ENCODE assay signal across 8 cellular contexts in genomic region chr20:36050436-36051317, GRCh38.
A peak's percentile ranks its signal among the peaks of the same experiment; 100 is the strongest.
DNase-seq lines count a peak whose midpoint lies in the region; ATAC-seq and TF ChIP-seq lines count a peak whose summit lies in the region.

No MANE protein-coding gene starts in this region.

- intact Hi-C loops in Right ventricle myocardium inferior (cut with DNase I): loop anchor here (5.0 kb wide), 1 partner anchor 42 kb away; no protein-coding TSS in a partner anchor

- DNase-seq in GM06990 (ENCODE audit: extremely low read depth, insufficient read length) (peak; percentile 89), NCI-H1092 (lab: John Stamatoyannopoulos, UW) (peak; percentile 92), Right ventricle myocardium inferior (ENCODE audit: missing footprints) (peak; percentile 93), osteocyte (ENCODE audit: extremely low spot score, unreplicated experiment) (peak; percentile 94), thoracic aorta (ENCODE audit: low spot score) (peak; percentile 50)

- peak overlapping the region; percentile 94 to 98 for H3K27ac ChIP-seq in thoracic aorta

- H3K4me3 Mint-ChIP-seq in activated naive CD8-positive, alpha-beta T cell: peak overlapping the region; percentile 97
- peak overlapping the region; percentile 89 for H3K4me3 Mint-ChIP-seq in osteocyte (ENCODE audit: unreplicated experiment)

- H3K27me3 Mint-ChIP-seq in activated naive CD8-positive, alpha-beta T cell: no peaks in the 10 kb centered on the region
- H3K27me3 Mint-ChIP-seq in osteocyte (ENCODE audit: unreplicated experiment): peaks cover 8% of the 10 kb centered on the region

- H3K9me3 ChIP-seq in thoracic aorta: no peaks in the 10 kb centered on the region

- H3K27me3 ChIP-seq in GM06990 (replicated peaks; ENCODE audit: control insufficient read depth, insufficient read depth, low read length) (no peaks in the 10 kb centered on the region), thoracic aorta (replicated peaks; ENCODE audit: insufficient read depth) (no peaks in the 10 kb centered on the region)

- no peak for TF ChIP-seq CTCF in GM06990 (IDR thresholded peaks at IDR 0.05; ENCODE audit: insufficient read depth, low read length, poor library complexity, severe bottlenecking)
- TF ChIP-seq CTCF in osteocyte (IDR thresholded peaks at IDR 0.05): no peak
- TF ChIP-seq CTCF in thoracic aorta (IDR thresholded peaks at IDR 0.05): no peak

- peaks cover 10% of the 10 kb centered on the region for H3K36me3 Mint-ChIP-seq in activated naive CD8-positive, alpha-beta T cell
- peaks cover 12% of the 10 kb centered on the region for H3K36me3 Mint-ChIP-seq in osteocyte (ENCODE audit: unreplicated experiment)

- peaks cover 38% of the 10 kb centered on the region for H3K4me1 Mint-ChIP-seq in activated naive CD8-positive, alpha-beta T cell (ENCODE audit: low read depth)
- peaks cover 41% of the 10 kb centered on the region for H3K4me1 Mint-ChIP-seq in osteocyte (ENCODE audit: unreplicated experiment)

- ATAC-seq in HG02571 (IDR thresholded peaks at IDR 0.05; ENCODE audit: unreplicated experiment) (peak; percentile 87), SK-N-SH treated with all-trans-retinoic acid at 6 μM for 48 hours (peak; percentile 99), Right ventricle myocardium inferior (peak; percentile 99), thoracic aorta (ENCODE audit: insufficient number of reproducible peaks, low FRiP score, low read depth) (peak; percentile 95)

- peak overlapping the region; percentile 73 for H3K4me3 ChIP-seq in GM06990 (replicated peaks; ENCODE audit: low read depth, low read length)
- H3K4me3 ChIP-seq in thoracic aorta: peak overlapping the region; percentile 100

- H3K9me3 Mint-ChIP-seq in activated naive CD8-positive, alpha-beta T cell (ENCODE audit: low read depth): no peaks in the 10 kb centered on the region
- H3K9me3 Mint-ChIP-seq in osteocyte (ENCODE audit: unreplicated experiment): no peaks in the 10 kb centered on the region

- no peaks in the 10 kb centered on the region; the same call in 1 of the 2 replicates for H3K36me3 ChIP-seq in GM06990 (ENCODE audit: control insufficient read depth, insufficient read depth, low read length)
- no peaks in the 10 kb centered on the region for H3K36me3 ChIP-seq in thoracic aorta

- H3K4me1 ChIP-seq in thoracic aorta (ENCODE audit: control insufficient read depth in 1 of 2, low read depth in 2 of 2): peaks cover 19 to 31% of the 10 kb centered on the region in 2 donors

- H3K27ac Mint-ChIP-seq in activated naive CD8-positive, alpha-beta T cell: peak overlapping the region; percentile 94
- peak overlapping the region; percentile 88 for H3K27ac Mint-ChIP-seq in osteocyte (ENCODE audit: unreplicated experiment)

TF ChIP-seq in SK-N-SH treated with all-trans-retinoic acid at 6 μM for 48 hours, 23 proteins besides CTCF, POLR2A, EP300 and RAD21:
- 0 out of 2 replicates have a peak, but pooled peaks have one; percentile 47 for TF ChIP-seq ZFP3 (CRISPR knock-in tag; IDR thresholded peaks at IDR 0.05)
- no peak for TF ChIP-seq SNAI2 (CRISPR knock-in tag; IDR thresholded peaks at IDR 0.05)
- no peak for TF ChIP-seq ISL1 (CRISPR knock-in tag; IDR thresholded peaks at IDR 0.05)
- no peak for TF ChIP-seq BACH2 (CRISPR knock-in tag; IDR thresholded peaks at IDR 0.05; ENCODE audit: borderline replicate concordance)
- TF ChIP-seq ZNF70 (CRISPR knock-in tag; IDR thresholded peaks at IDR 0.05): no peak
- TF ChIP-seq PATZ1 (CRISPR knock-in tag; IDR thresholded peaks at IDR 0.05; ENCODE audit: borderline replicate concordance): peak; percentile 32; the same call in 1 of the 2 replicates
- no peak for TF ChIP-seq CREB5 (CRISPR knock-in tag; IDR thresholded peaks at IDR 0.05; ENCODE audit: low read depth)

Comparison
In these comparisons a context has a peak if more than half of its experiments do, and no peak if none do; other contexts are left out.
1. Peak in every context shown above with its lines: DNase-seq, ATAC-seq, H3K4me3 ChIP-seq and H3K27ac ChIP-seq.